In genomic region chr6:24719125-24719931, GRCh38 we compare ENCODE assay signal across 8 cellular contexts.
DNase-seq lines count a peak whose midpoint lies in the region; ATAC-seq and TF ChIP-seq lines count a peak whose summit lies in the region.

Gene C6orf62 (minus strand): TSS chr6:24719154. CDS start chr6:24718668, 486 bp downstream.

- DNase-seq in AML-193 (lab: John Stamatoyannopoulos, UW) (peak; percentile 83 to 84), fibroblast of gingiva (ENCODE audit: low read depth) (peak; percentile 45), substantia nigra (lab: John Stamatoyannopoulos, UW) (peak in 14 of 49 donors; percentile 3 to 30 (median 16))
- peak; percentile 71 for DNase-seq in activated T-cell treated with anti-CD3 and anti-CD28 coated beads, Interleukin-2, amount 50 U/mL, for 24 hours

- H3K4me3 Mint-ChIP-seq in activated T-cell treated with anti-CD3 and anti-CD28 coated beads, Interleukin-2, amount 50 U/mL, for 24 hours, result peak within 1 kb of the TSS; percentile 98
- H3K4me3 Mint-ChIP-seq in nephron, result peak within 1 kb of the TSS; percentile 87 to 89 (median 87)

- peaks cover 54% of the 10 kb centered on the region for H3K79me2 ChIP-seq in OCI-LY1 (ENCODE audit: insufficient read depth, low read length)

- H3K36me3 Mint-ChIP-seq in activated T-cell treated with anti-CD3 and anti-CD28 coated beads, Interleukin-2, amount 50 U/mL, for 24 hours (ENCODE audit: low read depth), result peaks cover 70% of the 10 kb centered on the region
- peaks cover 32% of the 10 kb centered on the region for H3K36me3 Mint-ChIP-seq in nephron (ENCODE audit: low read depth)

- peak within 1 kb of the TSS; percentile 100 for H3K9ac ChIP-seq in OCI-LY1 (ENCODE audit: low read length)

- H2AFZ ChIP-seq in OCI-LY1 (ENCODE audit: low read length), result no peak within 1 kb of the TSS

- H3K27me3 ChIP-seq in OCI-LY1 (ENCODE audit: insufficient read depth, low read length), result no peaks in the 10 kb centered on the region

- H3K4me2 ChIP-seq in OCI-LY1 (ENCODE audit: low read length), result peak within 1 kb of the TSS; percentile 70

- no peaks in the 10 kb centered on the region for H3K9me3 ChIP-seq in OCI-LY1 (ENCODE audit: low read length)

- ATAC-seq in GM21390 (IDR thresholded peaks at IDR 0.05; ENCODE audit: unreplicated experiment) (peak; percentile 20), GM21737 (IDR thresholded peaks at IDR 0.05; ENCODE audit: unreplicated experiment) (no peak)

- H3K4me1 ChIP-seq in OCI-LY1 (ENCODE audit: insufficient read depth, low read length, severe bottlenecking), result peaks cover 42% of the 10 kb centered on the region

- no peaks in the 10 kb centered on the region for H3K27me3 Mint-ChIP-seq in activated T-cell treated with anti-CD3 and anti-CD28 coated beads, Interleukin-2, amount 50 U/mL, for 24 hours
- H3K27me3 Mint-ChIP-seq in nephron (ENCODE audit: low read depth), result no peaks in the 10 kb centered on the region

- peak within 1 kb of the TSS; percentile 98 for H3K27ac Mint-ChIP-seq in activated T-cell treated with anti-CD3 and anti-CD28 coated beads, Interleukin-2, amount 50 U/mL, for 24 hours
- peak within 1 kb of the TSS; percentile 98 to 100 (median 100) for H3K27ac Mint-ChIP-seq in nephron

- peaks cover 49% of the 10 kb centered on the region for H3K4me1 Mint-ChIP-seq in activated T-cell treated with anti-CD3 and anti-CD28 coated beads, Interleukin-2, amount 50 U/mL, for 24 hours (ENCODE audit: low read depth)
- peaks cover 28% of the 10 kb centered on the region for H3K4me1 Mint-ChIP-seq in nephron

- H3F3A ChIP-seq in OCI-LY1 (ENCODE audit: insufficient read depth, low read length), result no peaks in the 10 kb centered on the region

- peak within 1 kb of the TSS; percentile 99 for H3K4me3 ChIP-seq in OCI-LY1 (ENCODE audit: low read depth, low read length, poor library complexity, severe bottlenecking)

- no peak for TF ChIP-seq CTCF in OCI-LY1 (IDR thresholded peaks at IDR 0.05; ENCODE audit: low read length)
- no peak for TF ChIP-seq CTCF in nephron (IDR thresholded peaks at IDR 0.05; ENCODE audit: unreplicated experiment in 3 of 3)

- H3K9me2 ChIP-seq in OCI-LY1 (ENCODE audit: low read depth, low read length), result no peaks in the 10 kb centered on the region

- no peaks in the 10 kb centered on the region for H4K20me1 ChIP-seq in OCI-LY1 (ENCODE audit: insufficient read depth, low read length)

- H3K9me3 Mint-ChIP-seq in activated T-cell treated with anti-CD3 and anti-CD28 coated beads, Interleukin-2, amount 50 U/mL, for 24 hours, result no peaks in the 10 kb centered on the region
- H3K9me3 Mint-ChIP-seq in nephron, result no peaks in the 10 kb centered on the region

- peaks cover 54% of the 10 kb centered on the region for H3K36me3 ChIP-seq in OCI-LY1 (ENCODE audit: insufficient read depth, low read length)

- H3K27ac ChIP-seq in OCI-LY1 (ENCODE audit: low read depth, low read length, poor library complexity, severe bottlenecking), result peak within 1 kb of the TSS; percentile 94
- H3K27ac ChIP-seq in substantia nigra (ENCODE audit: low read depth, low read length, poor library complexity, severe bottlenecking), result peak within 1 kb of the TSS; percentile 98
